In the genomic region with DNA sequence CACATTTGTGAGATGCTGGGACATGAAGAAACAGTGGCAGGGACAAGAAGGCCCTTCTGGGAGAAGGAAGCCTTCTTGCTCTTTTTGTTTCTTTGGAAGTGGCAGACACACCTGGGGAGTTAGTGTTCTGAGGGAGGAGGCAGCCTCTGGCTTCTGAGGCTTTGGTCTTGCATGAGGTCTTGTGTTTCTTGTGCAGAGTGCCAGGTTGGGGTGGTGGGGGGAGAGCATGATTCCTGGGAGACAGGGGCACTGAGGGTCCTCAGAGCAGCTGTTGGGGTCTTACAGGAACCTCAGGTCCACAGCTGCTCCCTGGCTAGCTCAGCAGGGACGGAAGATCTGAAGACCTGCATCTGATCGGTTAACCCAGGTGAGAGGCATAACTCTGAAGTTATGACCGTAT, we compare ENCODE assay signal across 23 cellular contexts.
"Had no signal": no experiment of that assay in that cellular context is flagged by ENCODE, and none has a peak within 500 bp of the region (broad histone marks: within the 10 kb centered on the region; RNA-seq: fewer than 3 reads in every experiment).

No MANE protein-coding gene starts in this region.

- H3K4me3 ChIP-seq: dorsolateral prefrontal cortex, esophagus squamous epithelium, heart right ventricle, lung, mucosa of descending colon, prostate gland, sigmoid colon, thoracic aorta, tibial nerve, upper lobe of left lung had no signal

- ATAC-seq: heart right ventricle; left ventricle myocardium superior; mucosa of descending colon; natural killer cell treated with Interleukin-12 subunit alpha and Interleukin-12 subunit beta and Interleukin-15 and Interleukin-18, amount 100 ng/mL, for 72 hours; right cardiac atrium; stimulated activated memory B cell treated with anti-CD40 and anti-IgM and Interleukin-4, amounts not matched to agents 10 μg/mL and 1 μg/mL and 100 μg/mL, for 72 hours had no signal

- DNase-seq: cerebellar nuclear complex; dorsolateral prefrontal cortex; effector CD8-positive, alpha-beta T cell; esophagus squamous epithelium; foreskin melanocyte; glutamatergic neuron; heart right ventricle; hippocampal formation; kidney glomerular epithelial cell; left ventricle myocardium superior; mucosa of descending colon; naive B cell; right cardiac atrium; sigmoid colon; stimulated activated CD4-positive, alpha-beta T cell treated with anti-CD3 and anti-CD28 coated beads, Interleukin-2, amount 100 ng/mL, for 24 hours; stimulated activated CD4-positive, alpha-beta T cell treated with anti-CD3 and anti-CD28 coated beads, Interleukin-4, amount 100 ng/mL, for 24 hours; upper lobe of left lung had no signal
